Comparison of ENCODE assay signal across 8 cellular contexts in genomic region chr16:66406534-66407368, GRCh38. TPM values are rescaled to one million over a fixed set of nuclear protein-coding genes. Genes with fewer than 3 reads are reported as not detected.
A peak's percentile ranks its signal among the peaks of the same experiment; 100 is the strongest.
DNase-seq lines count a peak whose midpoint lies in the region; ATAC-seq, FAIRE-seq and TF ChIP-seq lines count a peak whose summit lies in the region.

No MANE protein-coding gene starts in this region.

- H3K27me3 Mint-ChIP-seq in activated CD8-positive, alpha-beta T cell treated with anti-CD3 and anti-CD28 coated beads for 36 hours, result peaks cover 8% of the 10 kb centered on the region

- ATAC-seq in HG03196 (IDR thresholded peaks at IDR 0.05; ENCODE audit: unreplicated experiment), result peak; percentile 76
- peak; percentile 82 for ATAC-seq in activated CD8-positive, alpha-beta T cell treated with anti-CD3 and anti-CD28 coated beads for 36 hours

- FAIRE-seq in GM18507 (lab: Jason Lieb, UNC), result peak; percentile 76

- H3K27ac Mint-ChIP-seq in activated CD8-positive, alpha-beta T cell treated with anti-CD3 and anti-CD28 coated beads for 36 hours, result peak overlapping the region; percentile 67

- POLR2A ChIA-PET in activated CD8-positive, alpha-beta T cell treated with anti-CD3 and anti-CD28 coated beads for 36 hours (lab: Charles Lee), result interaction anchor here (1.1 to 1.3 kb wide), 2 partner anchors 109 to 424 kb away, joined by 3 read pairs; partner anchors contain the start of gene NAE1

- CTCF ChIA-PET in activated CD8-positive, alpha-beta T cell treated with anti-CD3 and anti-CD28 coated beads for 36 hours (lab: Charles Lee), result interaction anchor here (0.6 to 7.2 kb wide), 45 partner anchors 8 to 461 kb away, joined by 3 to 158 read pairs (median 5); partner anchors contain the start of genes CKLF, CMTM2, DYNC1LI2 and NAE1

- H3K9me3 ChIP-seq in effector memory CD4-positive, alpha-beta T cell (ENCODE audit: control insufficient read depth, low read length), result no peaks in the 10 kb centered on the region

- peak; percentile 74 for DNase-seq in A172 (ENCODE audit: low spot score)
- peak; percentile 72 for DNase-seq in GM18507 (ENCODE audit: extremely low spot score, insufficient read length, low read depth)
- peak; percentile 38 for DNase-seq in NCI-H748 treated with DMSO at 0.1 percent for 48 hours (lab: John Stamatoyannopoulos, UW)
- peak; percentile 94 for DNase-seq in activated CD8-positive, alpha-beta T cell treated with anti-CD3 and anti-CD28 coated beads for 36 hours
- DNase-seq in effector memory CD4-positive, alpha-beta T cell, result peak; percentile 65 to 80 (median 74)
- DNase-seq in lung microvascular endothelial cell (ENCODE audit: low read depth in 2 of 2), result peak; percentile 79 to 84
- DNase-seq in stimulated activated CD4-positive, alpha-beta T cell treated with anti-CD3 and anti-CD28 coated beads, TNF-alpha, amount 100 ng/mL, for 24 hours (ENCODE audit: low read depth in 3 of 3), result peak; percentile 77 to 85 (median 84)

- TF ChIP-seq CTCF in activated CD8-positive, alpha-beta T cell treated with anti-CD3 and anti-CD28 coated beads for 36 hours (IDR thresholded peaks at IDR 0.05), result peak; percentile 85

- H3K36me3 ChIP-seq in effector memory CD4-positive, alpha-beta T cell (ENCODE audit: control insufficient read depth, insufficient read depth, low read length), result peaks cover 3% of the 10 kb centered on the region

- H3K36me3 Mint-ChIP-seq in activated CD8-positive, alpha-beta T cell treated with anti-CD3 and anti-CD28 coated beads for 36 hours (ENCODE audit: low read depth), result peaks cover 9% of the 10 kb centered on the region

- peaks cover 24% of the 10 kb centered on the region for H3K4me1 ChIP-seq in effector memory CD4-positive, alpha-beta T cell (ENCODE audit: control insufficient read depth, insufficient read depth, low read length, poor library complexity, severe bottlenecking)

- peaks cover 4% of the 10 kb centered on the region for H3K9me3 Mint-ChIP-seq in activated CD8-positive, alpha-beta T cell treated with anti-CD3 and anti-CD28 coated beads for 36 hours

- H3K4me1 Mint-ChIP-seq in activated CD8-positive, alpha-beta T cell treated with anti-CD3 and anti-CD28 coated beads for 36 hours (ENCODE audit: low read depth), result peaks cover 23% of the 10 kb centered on the region

- no peak overlapping the region for H3K27ac ChIP-seq in effector memory CD4-positive, alpha-beta T cell (ENCODE audit: insufficient read depth, low read length, poor library complexity, severe bottlenecking)

- H3K4me3 ChIP-seq in effector memory CD4-positive, alpha-beta T cell (ENCODE audit: insufficient read depth, low read depth, low read length, poor library complexity, severe bottlenecking), result peak overlapping the region; percentile 58

- peak overlapping the region; percentile 81 for H3K4me3 Mint-ChIP-seq in activated CD8-positive, alpha-beta T cell treated with anti-CD3 and anti-CD28 coated beads for 36 hours

- intact Hi-C loops in activated CD8-positive, alpha-beta T cell treated with anti-CD3 and anti-CD28 coated beads for 36 hours (cut with micrococcal nuclease), result loop anchor here (1.0 to 5.0 kb wide), 3 partner anchors 77 to 201 kb away; no protein-coding TSS in a partner anchor

- no peaks in the 10 kb centered on the region for H3K27me3 ChIP-seq in effector memory CD4-positive, alpha-beta T cell (replicated peaks; ENCODE audit: control insufficient read depth, insufficient read depth, low read length, poor library complexity, severe bottlenecking)

RNA-seq across cellular contexts. Expression of gene BEAN1, which starts 20.3 kb away (rescaled TPM):
- 0.91 and 1.7 TPM in 2 replicates for total RNA-seq in A172 (2014; rRNA removed; shearing (Covaris generic))
- not detected for total RNA-seq in activated CD8-positive, alpha-beta T cell treated with anti-CD3 and anti-CD28 coated beads for 36 hours
- not detected in 2 replicates for total RNA-seq in lung microvascular endothelial cell

RNA-seq across cellular contexts. Expression of gene CDH5, which starts 40.3 kb away (rescaled TPM):
- total RNA-seq in A172 (2014; rRNA removed; shearing (Covaris generic)), result 0.29 TPM in 1 of 2 replicates, not detected in the other
- total RNA-seq in activated CD8-positive, alpha-beta T cell treated with anti-CD3 and anti-CD28 coated beads for 36 hours, result not detected
- 284 and 312 TPM in 2 replicates for total RNA-seq in lung microvascular endothelial cell

Comparison
In these comparisons a context has a peak if more than half of its experiments do, and no peak if none do; other contexts are left out.
1. DNase-seq: peak in every context shown above with its lines; median percentile 94 in activated CD8-positive, alpha-beta T cell treated with anti-CD3 and anti-CD28 coated beads for 36 hours; 84 in stimulated activated CD4-positive, alpha-beta T cell treated with anti-CD3 and anti-CD28 coated beads, TNF-alpha, amount 100 ng/mL, for 24 hours; 82 in lung microvascular endothelial cell; 74 in A172; 74 in effector memory CD4-positive, alpha-beta T cell; 72 in GM18507; 38 in NCI-H748 treated with DMSO at 0.1 percent for 48 hours.
2. RNA of gene CDH5, which starts 40.3 kb away (total RNA-seq): 284 to 312 TPM in lung microvascular endothelial cell; 0.29 TPM in A172 and not detected in activated CD8-positive, alpha-beta T cell treated with anti-CD3 and anti-CD28 coated beads for 36 hours; every median in the first group is over 100 times any median in the second.